Comparison of ENCODE assay signal across 8 cellular contexts in the genomic region with DNA sequence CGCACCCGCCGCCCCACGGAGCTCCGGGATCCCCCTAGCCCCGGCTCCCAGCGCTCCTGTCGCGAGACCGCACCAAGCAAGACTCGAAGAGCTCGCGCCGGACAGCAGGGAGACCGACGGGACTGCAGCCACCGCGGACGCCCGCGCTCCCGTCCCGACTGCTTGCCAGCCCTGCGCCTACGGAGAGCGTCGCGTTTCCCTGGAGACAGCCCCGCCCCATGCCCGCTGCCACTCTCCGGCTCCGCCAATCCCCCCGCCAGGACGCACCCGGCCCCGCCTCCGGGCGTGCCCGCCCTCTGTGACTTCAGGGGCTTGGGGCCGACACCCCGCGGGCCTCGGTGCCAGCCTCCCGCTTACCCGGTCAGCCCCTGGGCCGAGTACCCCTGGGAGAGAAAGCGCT. TPM values are rescaled to one million over a fixed set of nuclear protein-coding genes. Genes with fewer than 3 reads are reported as not detected.
DNase-seq lines count a peak whose midpoint lies in the region; ATAC-seq and TF ChIP-seq lines count a peak whose summit lies in the region.

A gene with protein sequence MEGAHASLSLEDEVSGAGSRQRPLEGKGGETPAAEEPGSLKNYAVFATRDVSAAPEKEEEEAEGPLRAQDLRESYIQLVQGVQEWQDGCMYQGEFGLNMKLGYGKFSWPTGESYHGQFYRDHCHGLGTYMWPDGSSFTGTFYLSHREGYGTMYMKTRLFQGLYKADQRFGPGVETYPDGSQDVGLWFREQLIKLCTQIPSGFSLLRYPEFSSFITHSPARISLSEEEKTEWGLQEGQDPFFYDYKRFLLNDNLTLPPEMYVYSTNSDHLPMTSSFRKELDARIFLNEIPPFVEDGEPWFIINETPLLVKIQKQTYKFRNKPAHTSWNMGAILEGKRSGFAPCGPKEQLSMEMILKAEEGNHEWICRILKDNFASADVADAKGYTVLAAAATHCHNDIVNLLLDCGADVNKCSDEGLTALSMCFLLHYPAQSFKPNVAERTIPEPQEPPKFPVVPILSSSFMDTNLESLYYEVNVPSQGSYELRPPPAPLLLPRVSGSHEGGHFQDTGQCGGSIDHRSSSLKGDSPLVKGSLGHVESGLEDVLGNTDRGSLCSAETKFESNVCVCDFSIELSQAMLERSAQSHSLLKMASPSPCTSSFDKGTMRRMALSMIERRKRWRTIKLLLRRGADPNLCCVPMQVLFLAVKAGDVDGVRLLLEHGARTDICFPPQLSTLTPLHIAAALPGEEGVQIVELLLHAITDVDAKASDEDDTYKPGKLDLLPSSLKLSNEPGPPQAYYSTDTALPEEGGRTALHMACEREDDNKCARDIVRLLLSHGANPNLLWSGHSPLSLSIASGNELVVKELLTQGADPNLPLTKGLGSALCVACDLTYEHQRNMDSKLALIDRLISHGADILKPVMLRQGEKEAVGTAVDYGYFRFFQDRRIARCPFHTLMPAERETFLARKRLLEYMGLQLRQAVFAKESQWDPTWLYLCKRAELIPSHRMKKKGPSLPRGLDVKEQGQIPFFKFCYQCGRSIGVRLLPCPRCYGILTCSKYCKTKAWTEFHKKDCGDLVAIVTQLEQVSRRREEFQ (minus strand): TSS at position 181 of the 400 bp plus-strand sequence. CDS start 653 bp downstream, outside the sequence.

- POLR2A ChIA-PET in PC-9 (lab: Charles Lee; ENCODE audit: unreplicated experiment) = no interaction called here

- H4K20me1 ChIP-seq in PC-9 (ENCODE audit: insufficient read depth) (peaks cover 58% of the 10 kb centered on the region), osteoblast (ENCODE audit: insufficient read depth, low read length) (peaks cover 30% of the 10 kb centered on the region)

- H3K36me3 ChIP-seq in PC-9 (ENCODE audit: low read depth) (peaks cover 26% of the 10 kb centered on the region), osteoblast (ENCODE audit: insufficient read depth, low read length) (no peaks in the 10 kb centered on the region), vagina (no peaks in the 10 kb centered on the region)

- no peaks in the 10 kb centered on the region for H3K9me2 ChIP-seq in PC-9 (ENCODE audit: insufficient read depth)

- H3F3A ChIP-seq in PC-9 (ENCODE audit: insufficient read depth, low read depth) = peaks cover 17% of the 10 kb centered on the region

- H3K9me3 ChIP-seq in PC-9 (ENCODE audit: insufficient read depth, low read depth) = no peaks in the 10 kb centered on the region
- H3K9me3 ChIP-seq in osteoblast (ENCODE audit: low read depth, low read length) = no peaks in the 10 kb centered on the region
- H3K9me3 ChIP-seq in vagina = no peaks in the 10 kb centered on the region

- no peak for TF ChIP-seq POLR2A in vagina (IDR thresholded peaks at IDR 0.05)

- H3K79me2 ChIP-seq in PC-9 (ENCODE audit: low read depth) (peaks cover 74% of the 10 kb centered on the region), osteoblast (ENCODE audit: insufficient read depth, low read length) (peaks cover 49% of the 10 kb centered on the region)

- TF ChIP-seq CTCF in PC-9 (conservative IDR thresholded peaks at IDR 0.05) (no peak), osteoblast (IDR thresholded peaks at IDR 0.05; ENCODE audit: extremely low read depth, low read depth, low read length) (no peak), vagina (IDR thresholded peaks at IDR 0.05) (no peak)

- peak; percentile 74 for DNase-seq in D341Med (ENCODE audit: low spot score)
- DNase-seq in PC-9 = no peak
- DNase-seq in activated naive CD4-positive, alpha-beta T cell treated with anti-CD3 and anti-CD28 coated beads, Interleukin-2, amount 50 U/mL, for 72 hours (ENCODE audit: low spot score in 2 of 2) = peak in 1 of 2 donors; percentile 80
- DNase-seq in head of caudate nucleus = peak; percentile 53 to 92 (median 81)
- peak; percentile 100 for DNase-seq in osteoblast (ENCODE audit: insufficient read length, low spot score, missing footprints)
- DNase-seq in vagina (ENCODE audit: extremely low spot score in 2 of 2) = peak in 1 of 2 donors; percentile 84
- no peak for DNase-seq in NCI-H1417 (lab: John Stamatoyannopoulos, UW)

- H3K9me3 Mint-ChIP-seq in activated naive CD4-positive, alpha-beta T cell treated with anti-CD3 and anti-CD28 coated beads, Interleukin-2, amount 50 U/mL, for 72 hours = no peaks in the 10 kb centered on the region

- ATAC-seq in activated naive CD4-positive, alpha-beta T cell treated with anti-CD3 and anti-CD28 coated beads, Interleukin-2, amount 50 U/mL, for 72 hours = peak in 1 of 2 donors; percentile 43
- ATAC-seq in GM19351 (IDR thresholded peaks at IDR 0.05; ENCODE audit: unreplicated experiment) = no peak

- no peak within 1 kb of the TSS for H3K27ac ChIP-seq in PC-9
- H3K27ac ChIP-seq in osteoblast (ENCODE audit: low read depth, low read length) = peak within 1 kb of the TSS; percentile 23
- no peak within 1 kb of the TSS for H3K27ac ChIP-seq in vagina

- H3K4me1 ChIP-seq in PC-9 (replicated peaks; ENCODE audit: insufficient read depth) (peaks cover 26% of the 10 kb centered on the region), osteoblast (ENCODE audit: insufficient read depth, low read length) (peaks cover 36% of the 10 kb centered on the region), vagina (peaks cover 51% of the 10 kb centered on the region)

- H3K27me3 ChIP-seq in PC-9 (ENCODE audit: insufficient read depth, low read depth) (no peaks in the 10 kb centered on the region), osteoblast (ENCODE audit: insufficient read depth, low read length) (no peaks in the 10 kb centered on the region), vagina (no peaks in the 10 kb centered on the region)

- H3K4me2 ChIP-seq in PC-9 = peak within 1 kb of the TSS; percentile 90; the same call in 1 of the 2 replicates
- peak within 1 kb of the TSS; percentile 90 for H3K4me2 ChIP-seq in osteoblast (ENCODE audit: insufficient read depth, low read length)

- intact Hi-C loops in PC-9 (cut with micrococcal nuclease; ENCODE audit: unreplicated experiment) = no loop called here
- intact Hi-C loops in head of caudate nucleus (cut with DNase I) = no loop called here
- intact Hi-C loops in vagina (cut with DNase I) = no loop called here

- CTCF ChIA-PET in PC-9 (lab: Charles Lee) = no interaction called here

- H3K4me3 ChIP-seq in PC-9 (peak within 1 kb of the TSS; percentile 75; the same call in 1 of the 2 replicates), osteoblast (ENCODE audit: insufficient read depth, low read length) (peak within 1 kb of the TSS; percentile 74), vagina (peak within 1 kb of the TSS; percentile 55 to 56)

- no TSS peak for BruUV-seq in PC-9 (replicated peaks; lab: Mats Ljungman, UMichigan)

- H3K27ac Mint-ChIP-seq in activated naive CD4-positive, alpha-beta T cell treated with anti-CD3 and anti-CD28 coated beads, Interleukin-2, amount 50 U/mL, for 72 hours = peak within 1 kb of the TSS; percentile 27 to 65

- H2AFZ ChIP-seq in PC-9 (no peak within 1 kb of the TSS), osteoblast (ENCODE audit: low read length) (peak within 1 kb of the TSS; percentile 51)

- H3K36me3 Mint-ChIP-seq in activated naive CD4-positive, alpha-beta T cell treated with anti-CD3 and anti-CD28 coated beads, Interleukin-2, amount 50 U/mL, for 72 hours = peaks cover 13 to 23% of the 10 kb centered on the region in 2 donors

RNA-seq across cellular contexts. Expression of the gene that starts here (rescaled TPM):
- 85.7 and 94.8 TPM in 2 replicates for total RNA-seq in PC-9 (2021)
- total RNA-seq in activated naive CD4-positive, alpha-beta T cell treated with anti-CD3 and anti-CD28 coated beads, Interleukin-2, amount 50 U/mL, for 72 hours = 10 to 100 TPM; 15.4 to 22.1 TPM
- 11.2 and 11.5 TPM in 2 replicates for total RNA-seq in osteoblast
- 20.6 TPM for total RNA-seq in vagina

Comparison
In these comparisons a context has a peak if more than half of its experiments do, and no peak if none do; other contexts are left out.
1. DNase-seq: peak in D341Med (single experiment), head of caudate nucleus (42 of 42) and osteoblast (single experiment); none in PC-9 (0 of 2) and NCI-H1417 (0 of 3).
2. Peak in every context shown above with its lines, with median percentiles within 50 percentile points of each other: H3K4me3 ChIP-seq.